Comparison of ENCODE assay signal across 26 cellular contexts in genomic region chr6:169807699-169808607, GRCh38. TPM values are rescaled to one million over a fixed set of nuclear protein-coding genes. Genes with fewer than 3 reads are reported as not detected.
A peak's percentile ranks its signal among the peaks of the same experiment; 100 is the strongest.
DNase-seq lines count a peak whose midpoint lies in the region; ATAC-seq and TF ChIP-seq lines count a peak whose summit lies in the region.
"Had no signal": no experiment of that assay in that cellular context is flagged by ENCODE, and none has a peak within 500 bp of the region (broad histone marks: within the 10 kb centered on the region; RNA-seq: fewer than 3 reads in every experiment).

No MANE protein-coding gene starts in this region.

- H3K9ac ChIP-seq in IMR-90 (ENCODE audit: low read depth, low read length) = no peak overlapping the region
- no peak overlapping the region for H3K9ac ChIP-seq in endodermal cell (ENCODE audit: extremely low read depth, low read length, poor library complexity, severe bottlenecking)
- no peak overlapping the region for H3K9ac ChIP-seq in neural progenitor cell
- H3K9ac ChIP-seq: parathyroid adenoma had no signal

- DNase-seq in CD8-positive, alpha-beta T cell = peak in 1 of 7 experiments; percentile 38
- no peak for DNase-seq in IMR-90
- peak; percentile 17 for DNase-seq in endodermal cell
- DNase-seq in neural progenitor cell (ENCODE audit: low spot score) = no peak
- no peak for DNase-seq in NCI-H1105 treated with DMSO at 0.1 percent for 48 hours (lab: John Stamatoyannopoulos, UW)
- no peak for DNase-seq in glutamatergic neuron
- no peak for DNase-seq in upper lobe of left lung
- DNase-seq: DMS153; effector memory CD4-positive, alpha-beta T cell; esophagus squamous epithelium; gastrocnemius medialis; GDM1; H7; islet precursor cell; lower lobe of right lung; MM.1S; NCI-H1436; NCI-H2107; T1000 had no signal

- no peaks in the 10 kb centered on the region for H3K79me2 ChIP-seq in neural progenitor cell (ENCODE audit: low read depth)
- H3K79me2 ChIP-seq: parathyroid adenoma had no signal

- no peak overlapping the region for H4K5ac ChIP-seq in IMR-90 (ENCODE audit: low read depth, low read length)

- H3K23ac ChIP-seq in IMR-90 (ENCODE audit: low read depth, low read length) = no peak overlapping the region

- intact Hi-C loops in CD8-positive, alpha-beta T cell (cut with DNase I, micrococcal nuclease) = no loop called here
- intact Hi-C loops in IMR-90 (cut with micrococcal nuclease) = no loop called here

- 56% methylated on average over 3 of the region's 9 CpGs; no CpG with 5 or more reads in 1 of the 2 experiments for WGBS in IMR-90 (ENCODE audit: extremely low coverage in 2 of 2, insufficient read length in 1 of 2), 2 experiments
- WGBS in endodermal cell (ENCODE audit: insufficient coverage in 1 of 2, insufficient read length in 1 of 2), 2 experiments = 91 to 100% methylated on average over 1 to 6 of the region's 9 CpGs
- 50 to 85% methylated on average over 8 to 9 of the region's 9 CpGs for WGBS in upper lobe of left lung, 2 donors

- no peak overlapping the region for H3K4me2 ChIP-seq in IMR-90 (ENCODE audit: low read depth, low read length)
- no peak overlapping the region for H3K4me2 ChIP-seq in neural progenitor cell

- no peak overlapping the region for H2BK5ac ChIP-seq in IMR-90 (ENCODE audit: low read depth, low read length, poor library complexity, severe bottlenecking)

- H3K36me3 Mint-ChIP-seq in CD8-positive, alpha-beta T cell = no peaks in the 10 kb centered on the region
- H3K36me3 Mint-ChIP-seq in endodermal cell (ENCODE audit: low read depth) (no peaks in the 10 kb centered on the region), neural progenitor cell (no peaks in the 10 kb centered on the region), glutamatergic neuron (ENCODE audit: unreplicated experiment) (peaks cover 30% of the 10 kb centered on the region)
- H3K36me3 Mint-ChIP-seq: activated naive CD8-positive, alpha-beta T cell treated with anti-CD3 and anti-CD28 coated beads, Interleukin-2, amount 10 ng/mL, durations not matched to agents 7 days and 5 days had no signal

- no peak overlapping the region for H4K91ac ChIP-seq in IMR-90 (ENCODE audit: insufficient read depth, low read depth, low read length)

- H3K27ac Mint-ChIP-seq in CD8-positive, alpha-beta T cell = peak overlapping the region; percentile 80
- H3K27ac Mint-ChIP-seq in endodermal cell = no peak overlapping the region
- peak overlapping the region; percentile 5 for H3K27ac Mint-ChIP-seq in neural progenitor cell
- no peak overlapping the region for H3K27ac Mint-ChIP-seq in glutamatergic neuron (ENCODE audit: unreplicated experiment)
- H3K27ac Mint-ChIP-seq: activated naive CD8-positive, alpha-beta T cell treated with anti-CD3 and anti-CD28 coated beads, Interleukin-2, amount 10 ng/mL, durations not matched to agents 7 days and 5 days; activated T-helper 17 cell treated with anti-CD3 and anti-CD28 coated beads, Interleukin-2, amount 50 U/mL, for 72 hours had no signal

- peak; percentile 4 for ATAC-seq in CD8-positive, alpha-beta T cell
- ATAC-seq in IMR-90 (ENCODE audit: low read depth) (no peak), GM19328 (IDR thresholded peaks at IDR 0.05; ENCODE audit: unreplicated experiment) (no peak), upper lobe of left lung (ENCODE audit: low FRiP score in 2 of 2) (no peak)
- ATAC-seq: activated T-helper 17 cell treated with anti-CD3 and anti-CD28 coated beads, Interleukin-2, amount 50 U/mL, for 72 hours; gastrocnemius medialis; lower lobe of right lung; sciatic nerve; SK-N-SH treated with all-trans-retinoic acid at 6 μM for 48 hours had no signal

- H3K9me1 ChIP-seq in IMR-90 (ENCODE audit: insufficient read depth, low read length) = no peaks in the 10 kb centered on the region

- H3K18ac ChIP-seq in IMR-90 (ENCODE audit: low read depth, low read length) = no peak overlapping the region

- H3K14ac ChIP-seq in IMR-90 (replicated peaks; ENCODE audit: low read depth, low read length) = no peak overlapping the region

- no peak overlapping the region for H2BK15ac ChIP-seq in IMR-90 (ENCODE audit: low read depth, low read length)

- H3K4me1 ChIP-seq in CD8-positive, alpha-beta T cell (ENCODE audit: insufficient read depth, low read length) = peaks cover 70% of the 10 kb centered on the region
- H3K4me1 ChIP-seq in IMR-90 (ENCODE audit: control insufficient read depth, insufficient read depth, low read length) (no peaks in the 10 kb centered on the region), endodermal cell (ENCODE audit: control insufficient read depth, insufficient read depth, low read length) (peaks cover 22% of the 10 kb centered on the region), neural progenitor cell (peaks cover 21% of the 10 kb centered on the region), upper lobe of left lung (no peaks in the 10 kb centered on the region)
- H3K4me1 ChIP-seq: esophagus squamous epithelium, gastrocnemius medialis, lower lobe of right lung, parathyroid adenoma had no signal

- CTCF ChIA-PET in CD8-positive, alpha-beta T cell (lab: Charles Lee) = interaction anchor here (0.5 to 2.4 kb wide), 2 partner anchors 24 to 298 kb away, joined by 3 to 7 read pairs; no protein-coding TSS in a partner anchor
- CTCF ChIA-PET in IMR-90 (lab: Yijun Ruan, JAX) = interaction anchor here (3.3 kb wide), 1 partner anchor 24 kb away, joined by 13 read pairs; no protein-coding TSS in a partner anchor

- H4K8ac ChIP-seq in IMR-90 (ENCODE audit: low read depth in 2 of 2, low read length in 2 of 2) = no peak overlapping the region

- in situ Hi-C loops in IMR-90 (cut with MboI; ENCODE audit: low sequenced_read_pairs) = no loop called here

- no peaks in the 10 kb centered on the region for H4K20me1 ChIP-seq in IMR-90 (ENCODE audit: insufficient read depth, low read length)
- peaks cover 10% of the 10 kb centered on the region for H4K20me1 ChIP-seq in neural progenitor cell (ENCODE audit: low read depth)

- POLR2A ChIA-PET in CD8-positive, alpha-beta T cell (lab: Charles Lee) = no interaction called here
- POLR2A ChIA-PET in IMR-90 (lab: Charles Lee; ENCODE audit: unreplicated experiment) = no interaction called here

- TF ChIP-seq EP300 in upper lobe of left lung (IDR thresholded peaks at IDR 0.05) = no peak

- H3K27me3 ChIP-seq in CD8-positive, alpha-beta T cell (ENCODE audit: insufficient read depth, low read length) = no peaks in the 10 kb centered on the region
- H3K27me3 ChIP-seq in IMR-90 (ENCODE audit: control insufficient read depth, insufficient read depth, low read length) = peaks cover 31% of the 10 kb centered on the region
- H3K27me3 ChIP-seq in endodermal cell (ENCODE audit: control insufficient read depth, insufficient read depth, low read length, poor library complexity, severe bottlenecking) = peaks cover 19% of the 10 kb centered on the region
- H3K27me3 ChIP-seq in neural progenitor cell = peaks cover 21% of the 10 kb centered on the region
- no peaks in the 10 kb centered on the region for H3K27me3 ChIP-seq in upper lobe of left lung

- TF ChIP-seq RAD21 in IMR-90 (IDR thresholded peaks at IDR 0.05; ENCODE audit: low read length) = no peak

- H3F3A ChIP-seq in neural progenitor cell (ENCODE audit: low read depth) = peaks cover 24% of the 10 kb centered on the region

- no peak overlapping the region for H2AK9ac ChIP-seq in IMR-90 (replicated peaks; ENCODE audit: low read depth, low read length, poor library complexity)

- H3K56ac ChIP-seq in IMR-90 (ENCODE audit: extremely low read depth, insufficient read depth, low read length) = no peak overlapping the region

- peaks cover 7% of the 10 kb centered on the region for H3K9me3 Mint-ChIP-seq in CD8-positive, alpha-beta T cell
- H3K9me3 Mint-ChIP-seq in endodermal cell = no peaks in the 10 kb centered on the region
- H3K9me3 Mint-ChIP-seq in neural progenitor cell = peaks cover 2% of the 10 kb centered on the region
- peaks cover 19% of the 10 kb centered on the region for H3K9me3 Mint-ChIP-seq in glutamatergic neuron (ENCODE audit: unreplicated experiment)
- H3K9me3 Mint-ChIP-seq: activated T-helper 17 cell treated with anti-CD3 and anti-CD28 coated beads, Interleukin-2, amount 50 U/mL, for 72 hours had no signal

- no peak for TF ChIP-seq CTCF in CD8-positive, alpha-beta T cell (IDR thresholded peaks at IDR 0.05)
- TF ChIP-seq CTCF in IMR-90 (conservative IDR thresholded peaks at IDR 0.05; ENCODE audit: low read depth, low read length) (no peak), endodermal cell (conservative IDR thresholded peaks at IDR 0.05) (no peak), neural progenitor cell (IDR thresholded peaks at IDR 0.05) (no peak), glutamatergic neuron (IDR thresholded peaks at IDR 0.05; ENCODE audit: partially characterized antibody, unreplicated experiment) (no peak), upper lobe of left lung (IDR thresholded peaks at IDR 0.05) (no peak)

- TF ChIP-seq POLR2A in IMR-90 (IDR thresholded peaks at IDR 0.05; ENCODE audit: low read depth, low read length) (no peak), upper lobe of left lung (IDR thresholded peaks at IDR 0.05) (no peak)

- H2AK5ac ChIP-seq in IMR-90 (ENCODE audit: low read depth, low read length) = no peak overlapping the region

- H3K4ac ChIP-seq in IMR-90 (ENCODE audit: low read depth, low read length) = no peak overlapping the region

- H3K4me3 ChIP-seq in CD8-positive, alpha-beta T cell (ENCODE audit: low read depth, low read length) = no peak overlapping the region
- H3K4me3 ChIP-seq in IMR-90 (ENCODE audit: insufficient read depth, low read depth, low read length) = no peak overlapping the region
- no peak overlapping the region for H3K4me3 ChIP-seq in endodermal cell (ENCODE audit: low read length)
- no peak overlapping the region for H3K4me3 ChIP-seq in neural progenitor cell
- no peak overlapping the region for H3K4me3 ChIP-seq in upper lobe of left lung
- H3K4me3 ChIP-seq: esophagus squamous epithelium, gastrocnemius medialis, lower lobe of right lung had no signal

- H3K36me3 ChIP-seq in CD8-positive, alpha-beta T cell (ENCODE audit: insufficient read depth, low read length) = no peaks in the 10 kb centered on the region
- H3K36me3 ChIP-seq in IMR-90 (ENCODE audit: control insufficient read depth, insufficient read depth, low read length) (no peaks in the 10 kb centered on the region), endodermal cell (ENCODE audit: control insufficient read depth, insufficient read depth, low read length) (no peaks in the 10 kb centered on the region), neural progenitor cell (no peaks in the 10 kb centered on the region), upper lobe of left lung (no peaks in the 10 kb centered on the region)
- H3K36me3 ChIP-seq: esophagus squamous epithelium, gastrocnemius medialis, lower lobe of right lung had no signal

- peak overlapping the region; percentile 32 for H2AFZ ChIP-seq in IMR-90 (replicated peaks; ENCODE audit: low read length, poor library complexity)
- no peak overlapping the region for H2AFZ ChIP-seq in neural progenitor cell (replicated peaks)
- H2AFZ ChIP-seq: parathyroid adenoma had no signal

- H2BK120ac ChIP-seq in IMR-90 (ENCODE audit: low read depth, low read length) = no peak overlapping the region

- no peaks in the 10 kb centered on the region for H3K79me1 ChIP-seq in IMR-90 (ENCODE audit: low read depth in 1 of 2, low read length in 2 of 2)

- dilution Hi-C loops in IMR-90 (cut with HindIII; ENCODE audit: low sequenced_read_pairs, unreplicated experiment) = no loop called here

- H2BK20ac ChIP-seq in IMR-90 (ENCODE audit: low read depth, low read length) = no peak overlapping the region

- H3K27me3 Mint-ChIP-seq in CD8-positive, alpha-beta T cell (ENCODE audit: low read depth) = peaks cover 29% of the 10 kb centered on the region
- H3K27me3 Mint-ChIP-seq in endodermal cell (ENCODE audit: insufficient read depth) (peaks cover 43% of the 10 kb centered on the region), neural progenitor cell (ENCODE audit: insufficient read depth, low read depth) (peaks cover 28% of the 10 kb centered on the region), glutamatergic neuron (ENCODE audit: unreplicated experiment) (peaks cover 25% of the 10 kb centered on the region)

- peaks cover 67% of the 10 kb centered on the region for H3K4me1 Mint-ChIP-seq in CD8-positive, alpha-beta T cell (ENCODE audit: low read depth)
- H3K4me1 Mint-ChIP-seq in endodermal cell (peaks cover 33% of the 10 kb centered on the region), neural progenitor cell (peaks cover 28% of the 10 kb centered on the region), glutamatergic neuron (ENCODE audit: low read depth, unreplicated experiment) (peaks cover 5% of the 10 kb centered on the region)

- BruUV-seq in IMR-90 (replicated peaks; lab: Mats Ljungman, UMichigan) = no TSS peak

- peaks cover 8% of the 10 kb centered on the region for H3K9me3 ChIP-seq in CD8-positive, alpha-beta T cell (ENCODE audit: low read length)
- no peaks in the 10 kb centered on the region for H3K9me3 ChIP-seq in IMR-90 (ENCODE audit: control insufficient read depth, insufficient read depth, low read length)
- no peaks in the 10 kb centered on the region for H3K9me3 ChIP-seq in endodermal cell (ENCODE audit: control insufficient read depth, low read length)
- H3K9me3 ChIP-seq in neural progenitor cell (ENCODE audit: low read depth) = no peaks in the 10 kb centered on the region
- H3K9me3 ChIP-seq in upper lobe of left lung = no peaks in the 10 kb centered on the region
- H3K9me3 ChIP-seq: esophagus squamous epithelium, gastrocnemius medialis, lower lobe of right lung had no signal

- no peak overlapping the region for H3K4me3 Mint-ChIP-seq in CD8-positive, alpha-beta T cell
- no peak overlapping the region for H3K4me3 Mint-ChIP-seq in endodermal cell
- H3K4me3 Mint-ChIP-seq in neural progenitor cell = no peak overlapping the region
- H3K4me3 Mint-ChIP-seq in glutamatergic neuron (ENCODE audit: unreplicated experiment) = no peak overlapping the region
- H3K4me3 Mint-ChIP-seq: activated naive CD8-positive, alpha-beta T cell treated with anti-CD3 and anti-CD28 coated beads, Interleukin-2, amount 10 ng/mL, durations not matched to agents 7 days and 5 days; activated T-helper 17 cell treated with anti-CD3 and anti-CD28 coated beads, Interleukin-2, amount 50 U/mL, for 72 hours had no signal

- H3K27ac ChIP-seq in CD8-positive, alpha-beta T cell (ENCODE audit: low read depth, low read length) = no peak overlapping the region
- H3K27ac ChIP-seq in IMR-90 (ENCODE audit: insufficient read depth, low read length) (no peak overlapping the region), endodermal cell (ENCODE audit: low read depth, low read length) (no peak overlapping the region), neural progenitor cell (no peak overlapping the region), upper lobe of left lung (no peak overlapping the region)
- H3K27ac ChIP-seq: C4-2B, esophagus squamous epithelium, gastrocnemius medialis, lower lobe of right lung, parathyroid adenoma had no signal

RNA-seq across cellular contexts. Expression of gene ERMARD, which starts 56.5 kb away (rescaled TPM):
- 10 to 100 TPM; 21.2 to 23.2 TPM for total RNA-seq in CD8-positive, alpha-beta T cell
- total RNA-seq in IMR-90 (2012; rRNA removed) (15.1 and 17.2 TPM in 2 replicates), endodermal cell (10 to 100 TPM; 14.4 to 24.2 TPM), neural progenitor cell (ENCODE audit: low replicate concordance) (23.9 and 31.4 TPM in 2 replicates), glutamatergic neuron (ENCODE audit: unreplicated experiment) (15.2 TPM), upper lobe of left lung (10 to 100 TPM; 12.6 to 51.3 (median 18.5) TPM)
- 25.4 and 26.1 TPM in 2 replicates for polyA plus RNA-seq in IMR-90 (2012; rRNA removed)
- polyA plus RNA-seq in IMR-90 (2012; cell fraction: cytosol; rRNA removed) = 16.5 and 18.7 TPM in 2 replicates
- polyA plus RNA-seq in IMR-90 (2012; cell fraction: nucleus; rRNA removed; ENCODE audit: low replicate concordance) = 146 and 180 TPM in 2 replicates
- polyA plus RNA-seq in endodermal cell (2013, experiment 1 of 2) = 25.8 TPM
- polyA plus RNA-seq in endodermal cell (2013, experiment 2 of 2) = 21.8 TPM

RNA-seq across cellular contexts. Expression of gene DYNLT2, which starts 56.6 kb away (rescaled TPM):
- total RNA-seq in CD8-positive, alpha-beta T cell = 1 to 10 TPM; 3.6 to 3.7 TPM
- total RNA-seq in IMR-90 (2012; rRNA removed) = 0.36 and 1.1 TPM in 2 replicates
- polyA plus RNA-seq in IMR-90 (2012; rRNA removed) = 0.32 and 0.44 TPM in 2 replicates
- polyA plus RNA-seq in IMR-90 (2012; cell fraction: cytosol; rRNA removed) = 0.05 TPM in 2 replicates
- 0.22 and 1.4 TPM in 2 replicates for polyA plus RNA-seq in IMR-90 (2012; cell fraction: nucleus; rRNA removed; ENCODE audit: low replicate concordance)
- total RNA-seq in endodermal cell = 1 to 10 TPM; 1.5 to 1.7 TPM
- polyA plus RNA-seq in endodermal cell (2013, experiment 1 of 2) = 2.4 TPM
- 2.2 TPM for polyA plus RNA-seq in endodermal cell (2013, experiment 2 of 2)
- total RNA-seq in neural progenitor cell (ENCODE audit: low replicate concordance) = 3.3 and 4.7 TPM in 2 replicates
- total RNA-seq in glutamatergic neuron (ENCODE audit: unreplicated experiment) = 1.7 TPM
- 1 to 10 TPM in 5 of 6 donors, under 1 TPM in 1; 0.89 to 6.3 (median 1.2) TPM for total RNA-seq in upper lobe of left lung

Comparison
In these comparisons a context has a peak if more than half of its experiments do, and no peak if none do; other contexts are left out.
1. H3K27ac Mint-ChIP-seq: peak in CD8-positive, alpha-beta T cell (single experiment) and neural progenitor cell (single experiment); none in endodermal cell (single experiment) and glutamatergic neuron (single experiment).